ENCODE assay signal across 1 cellular context in the genomic region with DNA sequence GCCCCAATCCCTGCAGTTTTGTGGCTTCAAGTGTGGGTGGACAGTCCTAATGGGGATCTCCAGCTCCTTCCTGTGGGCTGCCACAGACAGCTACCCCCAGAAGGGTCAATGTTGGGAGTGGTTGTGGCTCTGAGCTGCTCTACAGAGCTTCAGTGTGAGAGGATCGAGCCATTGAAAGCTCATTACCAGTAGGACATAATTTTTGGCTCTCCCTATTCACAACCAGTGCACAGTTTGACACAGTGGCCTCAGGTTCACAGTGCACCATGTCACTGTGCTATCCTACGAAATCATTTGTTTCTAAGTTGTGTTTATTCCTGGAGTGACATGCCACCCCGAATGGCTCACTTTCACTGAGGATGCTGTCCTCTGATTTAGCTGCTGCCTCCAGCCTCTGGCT.
TF ChIP-seq lines count a peak whose summit lies in the region.

No MANE protein-coding gene starts in this region.

TF ChIP-seq in GM12878, 131 proteins besides CTCF, POLR2A, EP300 and RAD21:
- TF ChIP-seq, protein P1, sequence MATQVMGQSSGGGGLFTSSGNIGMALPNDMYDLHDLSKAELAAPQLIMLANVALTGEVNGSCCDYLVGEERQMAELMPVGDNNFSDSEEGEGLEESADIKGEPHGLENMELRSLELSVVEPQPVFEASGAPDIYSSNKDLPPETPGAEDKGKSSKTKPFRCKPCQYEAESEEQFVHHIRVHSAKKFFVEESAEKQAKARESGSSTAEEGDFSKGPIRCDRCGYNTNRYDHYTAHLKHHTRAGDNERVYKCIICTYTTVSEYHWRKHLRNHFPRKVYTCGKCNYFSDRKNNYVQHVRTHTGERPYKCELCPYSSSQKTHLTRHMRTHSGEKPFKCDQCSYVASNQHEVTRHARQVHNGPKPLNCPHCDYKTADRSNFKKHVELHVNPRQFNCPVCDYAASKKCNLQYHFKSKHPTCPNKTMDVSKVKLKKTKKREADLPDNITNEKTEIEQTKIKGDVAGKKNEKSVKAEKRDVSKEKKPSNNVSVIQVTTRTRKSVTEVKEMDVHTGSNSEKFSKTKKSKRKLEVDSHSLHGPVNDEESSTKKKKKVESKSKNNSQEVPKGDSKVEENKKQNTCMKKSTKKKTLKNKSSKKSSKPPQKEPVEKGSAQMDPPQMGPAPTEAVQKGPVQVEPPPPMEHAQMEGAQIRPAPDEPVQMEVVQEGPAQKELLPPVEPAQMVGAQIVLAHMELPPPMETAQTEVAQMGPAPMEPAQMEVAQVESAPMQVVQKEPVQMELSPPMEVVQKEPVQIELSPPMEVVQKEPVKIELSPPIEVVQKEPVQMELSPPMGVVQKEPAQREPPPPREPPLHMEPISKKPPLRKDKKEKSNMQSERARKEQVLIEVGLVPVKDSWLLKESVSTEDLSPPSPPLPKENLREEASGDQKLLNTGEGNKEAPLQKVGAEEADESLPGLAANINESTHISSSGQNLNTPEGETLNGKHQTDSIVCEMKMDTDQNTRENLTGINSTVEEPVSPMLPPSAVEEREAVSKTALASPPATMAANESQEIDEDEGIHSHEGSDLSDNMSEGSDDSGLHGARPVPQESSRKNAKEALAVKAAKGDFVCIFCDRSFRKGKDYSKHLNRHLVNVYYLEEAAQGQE (IDR thresholded peaks at IDR 0.05; ENCODE audit: low read depth, low read length) = no peak
- TF ChIP-seq MEF2B (IDR thresholded peaks at IDR 0.05; ENCODE audit: partially characterized antibody, poor library complexity, severe bottlenecking) (no peak), RB1 (IDR thresholded peaks at IDR 0.05; ENCODE audit: borderline replicate concordance) (no peak), CEBPB (IDR thresholded peaks at IDR 0.05; ENCODE audit: borderline replicate concordance in 1 of 2, low read depth in 2 of 2, low read length in 2 of 2) (no peak), EGR1 (IDR thresholded peaks at IDR 0.05; ENCODE audit: borderline replicate concordance in 1 of 2, low read depth in 2 of 2, low read length in 2 of 2) (no peak)
